ENCODE assay signal across 8 cellular contexts in the genomic region with DNA sequence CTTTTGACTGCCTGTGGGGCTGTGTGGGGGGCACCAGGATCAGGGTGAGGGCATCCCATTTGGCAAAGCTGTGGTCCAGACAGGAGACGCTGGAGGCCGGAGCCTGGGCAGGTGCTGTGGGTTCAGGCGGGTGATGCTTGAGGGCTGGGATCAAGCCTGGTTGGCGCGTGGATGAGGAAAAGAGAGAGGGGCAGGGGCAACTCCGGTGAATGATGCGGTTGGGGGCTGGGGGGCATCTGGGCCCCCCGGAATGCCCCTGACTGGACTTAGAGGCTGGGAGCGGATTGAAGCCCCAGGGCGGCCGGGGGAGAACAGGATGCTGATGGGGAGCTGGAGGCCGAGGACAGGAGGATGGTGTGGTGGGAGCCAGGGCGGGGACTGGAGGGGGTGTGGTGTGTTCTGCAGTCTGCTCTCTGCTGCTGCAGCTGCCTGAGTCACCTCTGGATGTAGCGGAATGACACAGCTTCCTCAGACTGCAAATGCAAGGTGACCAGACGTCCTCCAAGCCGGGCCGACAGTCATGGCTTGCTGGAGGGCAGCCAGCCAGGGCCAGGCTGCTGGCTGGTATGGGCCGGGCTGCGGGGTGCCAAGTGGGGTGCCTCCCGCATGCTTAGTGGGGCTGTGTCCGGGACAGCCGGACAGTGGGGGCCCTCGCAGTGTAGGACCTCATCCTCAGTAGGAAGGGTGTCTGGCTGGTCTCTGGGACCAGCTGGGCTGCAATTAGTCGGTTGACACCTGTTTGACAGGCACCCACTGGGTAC. TPM values are rescaled to one million over a fixed set of nuclear protein-coding genes. Genes with fewer than 3 reads are reported as not detected.
DNase-seq lines count a peak whose midpoint lies in the region; ATAC-seq, FAIRE-seq and TF ChIP-seq lines count a peak whose summit lies in the region.

No MANE protein-coding gene starts in this region.

- TF ChIP-seq CTCF in GM06990 (IDR thresholded peaks at IDR 0.05; ENCODE audit: insufficient read depth, low read length, poor library complexity, severe bottlenecking) (no peak), keratinocyte (optimal IDR thresholded peaks at IDR 0.05 in 1 of 3, IDR thresholded peaks at IDR 0.05 in 1 of 3, conservative IDR thresholded peaks at IDR 0.05 in 1 of 3; ENCODE audit: extremely low read depth in 1 of 3, insufficient read depth in 2 of 3, low read length in 3 of 3) (no peak)

- no peak overlapping the region for H2AFZ ChIP-seq in keratinocyte (ENCODE audit: control insufficient read depth, low read length)

- peak overlapping the region; percentile 86 for H3K9ac ChIP-seq in keratinocyte (ENCODE audit: control insufficient read depth, extremely low read depth, insufficient read depth, low read length)

- H3K9me3 ChIP-seq in keratinocyte (ENCODE audit: control insufficient read depth, low read depth, low read length): no peaks in the 10 kb centered on the region

- peaks cover 47% of the 10 kb centered on the region for H3K4me1 ChIP-seq in keratinocyte (ENCODE audit: control insufficient read depth, extremely low read depth, insufficient read depth, low read length)

- H3K4me3 ChIP-seq in GM06990 (replicated peaks; ENCODE audit: low read depth, low read length) (no peak overlapping the region), keratinocyte (ENCODE audit: control insufficient read depth in 2 of 3, extremely low read depth in 1 of 3, insufficient read depth in 2 of 3, low read depth in 1 of 3, low read length in 3 of 3) (peak overlapping the region; percentile 80 to 89 (median 80))

- peak overlapping the region; percentile 87 to 92 for H3K4me3 Mint-ChIP-seq in stimulated activated naive CD8-positive, alpha-beta T cell treated with anti-CD3 and anti-CD28 coated beads, Interleukin-15, amount 100 ng/mL, for 72 hours

- peak overlapping the region; percentile 83 for H3K4me2 ChIP-seq in keratinocyte (ENCODE audit: control insufficient read depth, extremely low read depth, insufficient read depth, low read depth, low read length)

- H3K9me1 ChIP-seq in keratinocyte (ENCODE audit: control insufficient read depth, extremely low read depth, insufficient read depth, low read length): peaks cover 3% of the 10 kb centered on the region

- ATAC-seq in stimulated activated naive CD8-positive, alpha-beta T cell treated with anti-CD3 and anti-CD28 coated beads, Interleukin-15, amount 100 ng/mL, for 72 hours: peak; percentile 51
- no peak for ATAC-seq in GM21723 (IDR thresholded peaks at IDR 0.05; ENCODE audit: unreplicated experiment)

- H3K27me3 Mint-ChIP-seq in stimulated activated naive CD8-positive, alpha-beta T cell treated with anti-CD3 and anti-CD28 coated beads, Interleukin-15, amount 100 ng/mL, for 72 hours: no peaks in the 10 kb centered on the region

- DNase-seq in GM06990 (ENCODE audit: extremely low read depth, insufficient read length) (peak; percentile 64), M059J (ENCODE audit: low read depth) (peak; percentile 96), amniotic stem cell (lab: John Stamatoyannopoulos, UW) (peak; percentile 74), keratinocyte (ENCODE audit: low read depth, low spot score) (no peak), NCI-H2029 treated with DMSO at 0.1 percent for 48 hours (lab: John Stamatoyannopoulos, UW) (no peak), germinal center (ENCODE audit: low spot score) (no peak)
- peak in 1 of 2 donors; percentile 51 for DNase-seq in stimulated activated naive CD8-positive, alpha-beta T cell treated with anti-CD3 and anti-CD28 coated beads, Interleukin-15, amount 100 ng/mL, for 72 hours

- FAIRE-seq in keratinocyte (lab: Jason Lieb, UNC): peak; percentile 62

- peaks cover 50% of the 10 kb centered on the region for H3K4me1 Mint-ChIP-seq in stimulated activated naive CD8-positive, alpha-beta T cell treated with anti-CD3 and anti-CD28 coated beads, Interleukin-15, amount 100 ng/mL, for 72 hours

- H3K27ac ChIP-seq in keratinocyte (ENCODE audit: control insufficient read depth, insufficient read depth, low read length): peak overlapping the region; percentile 90

- peak overlapping the region; percentile 86 to 95 for H3K27ac Mint-ChIP-seq in stimulated activated naive CD8-positive, alpha-beta T cell treated with anti-CD3 and anti-CD28 coated beads, Interleukin-15, amount 100 ng/mL, for 72 hours

- H3K9me3 Mint-ChIP-seq in stimulated activated naive CD8-positive, alpha-beta T cell treated with anti-CD3 and anti-CD28 coated beads, Interleukin-15, amount 100 ng/mL, for 72 hours: no peaks in the 10 kb centered on the region

- peaks cover 13% of the 10 kb centered on the region for H4K20me1 ChIP-seq in keratinocyte (ENCODE audit: control insufficient read depth, extremely low read depth, insufficient read depth, low read length)

- dilution Hi-C loops in keratinocyte (cut with MboI; ENCODE audit: extremely low pct_ligation_motif_present, low sequenced_read_pairs): no loop called here

- peaks cover 8% of the 10 kb centered on the region for H3K36me3 ChIP-seq in GM06990 (ENCODE audit: control insufficient read depth, insufficient read depth, low read length)
- H3K36me3 ChIP-seq in keratinocyte (ENCODE audit: control insufficient read depth in 2 of 2, extremely low read depth in 1 of 2, insufficient read depth in 2 of 2, low read length in 2 of 2): peaks cover 6 to 8% of the 10 kb centered on the region in 2 experiments

- peaks cover 60% of the 10 kb centered on the region for H3K79me2 ChIP-seq in keratinocyte (ENCODE audit: control insufficient read depth, insufficient read depth, low read length)

- H3K27me3 ChIP-seq in GM06990 (replicated peaks; ENCODE audit: control insufficient read depth, insufficient read depth, low read length) (no peaks in the 10 kb centered on the region), keratinocyte (ENCODE audit: control insufficient read depth, extremely low read depth, insufficient read depth, low read length) (no peaks in the 10 kb centered on the region)

RNA-seq across cellular contexts. Expression of gene MAFK, which starts 3.2 kb away (rescaled TPM):
- 13.3 and 26.7 TPM in 2 replicates for total RNA-seq in M059J (2014; rRNA removed; shearing (Covaris generic))
- 3.8 to 5.9 TPM (median 5.2 TPM) in 3 replicates for polyA plus RNA-seq in keratinocyte
- polyA plus RNA-seq in keratinocyte (2011; ENCODE audit: low read depth): 16.6 TPM
- polyA plus RNA-seq in keratinocyte (2011; cell fraction: cytosol; rRNA removed): 1.8 and 7.3 TPM in 2 replicates
- 12.9 and 18.7 TPM in 2 replicates for polyA plus RNA-seq in keratinocyte (2011; cell fraction: nucleus; rRNA removed)
- 9.6 and 17.6 TPM in 2 replicates for polyA plus RNA-seq in keratinocyte (2012; ENCODE audit: low replicate concordance)
- 2.3 to 2.4 TPM (median 2.3 TPM) in 3 replicates for polyA minus RNA-seq in keratinocyte
- polyA minus RNA-seq in keratinocyte (2011; cell fraction: cytosol; rRNA and poly(A)+ RNA removed): 12.1 TPM
- 5.9 and 8.0 TPM in 2 replicates for polyA minus RNA-seq in keratinocyte (2011; cell fraction: nucleus; rRNA and poly(A)+ RNA removed)

RNA-seq across cellular contexts. Expression of gene TMEM184A, which starts 22.3 kb away (rescaled TPM):
- 1.8 and 3.3 TPM in 2 replicates for total RNA-seq in M059J (2014; rRNA removed; shearing (Covaris generic))
- 1.6 to 15.6 TPM (median 2.9 TPM) in 3 replicates for polyA plus RNA-seq in keratinocyte
- polyA plus RNA-seq in keratinocyte (2011; ENCODE audit: low read depth): 6.2 TPM
- 2.5 and 3.6 TPM in 2 replicates for polyA plus RNA-seq in keratinocyte (2011; cell fraction: cytosol; rRNA removed)
- 21.3 and 26.8 TPM in 2 replicates for polyA plus RNA-seq in keratinocyte (2011; cell fraction: nucleus; rRNA removed)
- polyA plus RNA-seq in keratinocyte (2012; ENCODE audit: low replicate concordance): 2.2 and 17.5 TPM in 2 replicates
- polyA minus RNA-seq in keratinocyte: 3.2 to 18.8 TPM (median 8.7 TPM) in 3 replicates
- polyA minus RNA-seq in keratinocyte (2011; cell fraction: cytosol; rRNA and poly(A)+ RNA removed): 2.3 TPM
- polyA minus RNA-seq in keratinocyte (2011; cell fraction: nucleus; rRNA and poly(A)+ RNA removed): 10.5 and 15.3 TPM in 2 replicates

RNA-seq across cellular contexts. Expression of gene INTS1, which starts 29.6 kb away (rescaled TPM):
- 27.4 and 55.0 TPM in 2 replicates for total RNA-seq in M059J (2014; rRNA removed; shearing (Covaris generic))
- 10.6 to 18.0 TPM (median 14.3 TPM) in 3 replicates for polyA plus RNA-seq in keratinocyte
- 10.9 TPM for polyA plus RNA-seq in keratinocyte (2011; ENCODE audit: low read depth)
- polyA plus RNA-seq in keratinocyte (2011; cell fraction: cytosol; rRNA removed): 8.1 and 24.4 TPM in 2 replicates
- 51.1 and 79.6 TPM in 2 replicates for polyA plus RNA-seq in keratinocyte (2011; cell fraction: nucleus; rRNA removed)
- polyA plus RNA-seq in keratinocyte (2012; ENCODE audit: low replicate concordance): 35.3 and 50.3 TPM in 2 replicates
- polyA minus RNA-seq in keratinocyte: 23.9 to 68.4 TPM (median 27.1 TPM) in 3 replicates
- polyA minus RNA-seq in keratinocyte (2011; cell fraction: cytosol; rRNA and poly(A)+ RNA removed): 87.1 TPM
- 61.0 and 78.5 TPM in 2 replicates for polyA minus RNA-seq in keratinocyte (2011; cell fraction: nucleus; rRNA and poly(A)+ RNA removed)

RNA-seq across cellular contexts. Expression of gene PSMG3, which starts 36.1 kb away (rescaled TPM):
- 86.5 and 87.9 TPM in 2 replicates for total RNA-seq in M059J (2014; rRNA removed; shearing (Covaris generic))
- 47.7 to 49.6 TPM (median 48.0 TPM) in 3 replicates for polyA plus RNA-seq in keratinocyte
- 12.6 TPM for polyA plus RNA-seq in keratinocyte (2011; ENCODE audit: low read depth)
- polyA plus RNA-seq in keratinocyte (2011; cell fraction: cytosol; rRNA removed): 29.4 and 49.1 TPM in 2 replicates
- 64.3 and 71.0 TPM in 2 replicates for polyA plus RNA-seq in keratinocyte (2011; cell fraction: nucleus; rRNA removed)
- 35.3 and 49.4 TPM in 2 replicates for polyA plus RNA-seq in keratinocyte (2012; ENCODE audit: low replicate concordance)
- 11.6 to 20.6 TPM (median 17.0 TPM) in 3 replicates for polyA minus RNA-seq in keratinocyte
- 26.9 TPM for polyA minus RNA-seq in keratinocyte (2011; cell fraction: cytosol; rRNA and poly(A)+ RNA removed)
- polyA minus RNA-seq in keratinocyte (2011; cell fraction: nucleus; rRNA and poly(A)+ RNA removed): 3.0 and 4.5 TPM in 2 replicates

Comparison
In these comparisons a context has a peak if more than half of its experiments do, and no peak if none do; other contexts are left out.
1. DNase-seq: peak in GM06990 (single experiment), M059J (single experiment) and amniotic stem cell (single experiment); none in keratinocyte (single experiment), NCI-H2029 treated with DMSO at 0.1 percent for 48 hours (single experiment) and germinal center (single experiment).